ENCODE assay signal across 8 cellular contexts in genomic region chr3:33439421-33440327, GRCh38. TPM values are rescaled to one million over a fixed set of nuclear protein-coding genes. Genes with fewer than 3 reads are reported as not detected.
DNase-seq lines count a peak whose midpoint lies in the region; ATAC-seq and TF ChIP-seq lines count a peak whose summit lies in the region.

No MANE protein-coding gene starts in this region.

- peak; percentile 17 for ATAC-seq in GM21825 (IDR thresholded peaks at IDR 0.05; ENCODE audit: unreplicated experiment)
- peak; percentile 9 for ATAC-seq in activated CD8-positive, alpha-beta T cell treated with anti-CD3 and anti-CD28 coated beads for 36 hours
- ATAC-seq in effector memory CD8-positive, alpha-beta T cell (replicated peaks) = peak; percentile 8

- H3K36me3 Mint-ChIP-seq in activated CD8-positive, alpha-beta T cell treated with anti-CD3 and anti-CD28 coated beads for 36 hours (ENCODE audit: low read depth) = peaks cover 6% of the 10 kb centered on the region
- peaks cover 20% of the 10 kb centered on the region for H3K36me3 Mint-ChIP-seq in effector memory CD8-positive, alpha-beta T cell (ENCODE audit: insufficient read depth)

- peak overlapping the region; percentile 58 for H2BK5ac ChIP-seq in mesendoderm (ENCODE audit: low read length)

- peak; percentile 28; the same call in 1 of the 2 replicates for TF ChIP-seq CTCF in LNCaP clone FGC (IDR thresholded peaks at IDR 0.05; ENCODE audit: control insufficient read depth, extremely low read depth, insufficient read depth)
- TF ChIP-seq CTCF in activated CD8-positive, alpha-beta T cell treated with anti-CD3 and anti-CD28 coated beads for 36 hours (IDR thresholded peaks at IDR 0.05) = no peak

- peak overlapping the region; percentile 94 for H3K4me3 Mint-ChIP-seq in activated CD8-positive, alpha-beta T cell treated with anti-CD3 and anti-CD28 coated beads for 36 hours
- H3K4me3 Mint-ChIP-seq in effector memory CD8-positive, alpha-beta T cell = peak overlapping the region; percentile 99 to 100

- H3K9me3 Mint-ChIP-seq in activated CD8-positive, alpha-beta T cell treated with anti-CD3 and anti-CD28 coated beads for 36 hours = no peaks in the 10 kb centered on the region
- no peaks in the 10 kb centered on the region for H3K9me3 Mint-ChIP-seq in effector memory CD8-positive, alpha-beta T cell

- H3K4me2 ChIP-seq in mesendoderm (ENCODE audit: low read length) = peak overlapping the region; percentile 67

- peaks cover 39% of the 10 kb centered on the region for H3K4me1 Mint-ChIP-seq in activated CD8-positive, alpha-beta T cell treated with anti-CD3 and anti-CD28 coated beads for 36 hours (ENCODE audit: low read depth)
- H3K4me1 Mint-ChIP-seq in effector memory CD8-positive, alpha-beta T cell (ENCODE audit: low read depth in 2 of 2) = peaks cover 37 to 41% of the 10 kb centered on the region in 2 donors

- H3K27ac ChIP-seq in mesendoderm (ENCODE audit: low read depth, low read length) = peak overlapping the region; percentile 99

- H4K5ac ChIP-seq in mesendoderm (ENCODE audit: low read length) = no peak overlapping the region

- H3K4me3 ChIP-seq in LNCaP clone FGC (ENCODE audit: low read depth, low read length) (peak overlapping the region; percentile 83), mesendoderm (ENCODE audit: low read length) (peak overlapping the region; percentile 42)

- H3K36me3 ChIP-seq in mesendoderm (ENCODE audit: control insufficient read depth, insufficient read depth, low read length) = no peaks in the 10 kb centered on the region

- H3K4me1 ChIP-seq in mesendoderm (ENCODE audit: control insufficient read depth, low read depth, low read length) = peaks cover 3% of the 10 kb centered on the region

- no peak overlapping the region for H2BK15ac ChIP-seq in mesendoderm (replicated peaks; ENCODE audit: low read depth)

- H2AK5ac ChIP-seq in mesendoderm (ENCODE audit: low read length) = no peak overlapping the region

- peak overlapping the region; percentile 72 for H3K23ac ChIP-seq in mesendoderm (ENCODE audit: low read length)

- peak overlapping the region; percentile 77 for H3K18ac ChIP-seq in mesendoderm (ENCODE audit: low read length)

- H3K9ac ChIP-seq in mesendoderm (ENCODE audit: low read length) = peak overlapping the region; percentile 98

- POLR2A ChIA-PET in activated CD8-positive, alpha-beta T cell treated with anti-CD3 and anti-CD28 coated beads for 36 hours (lab: Charles Lee) = interaction anchor here (0.5 to 3.0 kb wide), 5 partner anchors 10 to 359 kb away, joined by 3 to 15 read pairs (median 4); partner anchors contain the start of gene PDCD6IP

- DNase-seq in NCI-H1092 treated with DMSO at 0.1 percent for 48 hours (lab: John Stamatoyannopoulos, UW) (peak; percentile 19), NCI-H1092 (lab: John Stamatoyannopoulos, UW) (no peak), LNCaP clone FGC (ENCODE audit: low read depth) (no peak), mesendoderm (peak; percentile 62)
- peak; percentile 64 for DNase-seq in activated CD8-positive, alpha-beta T cell treated with anti-CD3 and anti-CD28 coated beads for 36 hours
- peak; percentile 35 to 45 (median 44) for DNase-seq in effector memory CD8-positive, alpha-beta T cell
- DNase-seq in stimulated activated CD8-positive, alpha-beta memory T cell treated with anti-CD3 and anti-CD28 coated beads, Interleukin-2, amount 100 ng/mL, for 48 hours (ENCODE audit: low read depth in 2 of 2) = peak; percentile 23 to 24

- H3K27ac Mint-ChIP-seq in activated CD8-positive, alpha-beta T cell treated with anti-CD3 and anti-CD28 coated beads for 36 hours = peak overlapping the region; percentile 100
- peak overlapping the region; percentile 99 to 100 for H3K27ac Mint-ChIP-seq in effector memory CD8-positive, alpha-beta T cell

- peak overlapping the region; percentile 90 for H3K4ac ChIP-seq in mesendoderm (ENCODE audit: low read depth, low read length)

- intact Hi-C loops in activated CD8-positive, alpha-beta T cell treated with anti-CD3 and anti-CD28 coated beads for 36 hours (cut with micrococcal nuclease) = loop anchor here (10.0 kb wide), 1 partner anchor 345 kb away; no protein-coding TSS in a partner anchor

- H3K27me3 Mint-ChIP-seq in activated CD8-positive, alpha-beta T cell treated with anti-CD3 and anti-CD28 coated beads for 36 hours = no peaks in the 10 kb centered on the region
- no peaks in the 10 kb centered on the region for H3K27me3 Mint-ChIP-seq in effector memory CD8-positive, alpha-beta T cell

- no CpG with 5 or more reads among the region's 99 CpGs for WGBS in mesendoderm (ENCODE audit: extremely low coverage, insufficient coverage, low lambda C conversion rate)

- H3K27me3 ChIP-seq in mesendoderm (ENCODE audit: insufficient read depth, low read length, poor library complexity) = no peaks in the 10 kb centered on the region

- CTCF ChIA-PET in activated CD8-positive, alpha-beta T cell treated with anti-CD3 and anti-CD28 coated beads for 36 hours (lab: Charles Lee) = interaction anchor here (1.3 kb wide), 1 partner anchor 66 kb away, joined by 5 read pairs; no protein-coding TSS in a partner anchor

- H4K8ac ChIP-seq in mesendoderm (ENCODE audit: low read depth, low read length) = no peak overlapping the region

- H3K56ac ChIP-seq in mesendoderm (ENCODE audit: low read length) = peak overlapping the region; percentile 98

- H2BK120ac ChIP-seq in mesendoderm (ENCODE audit: low read depth, low read length) = no peak overlapping the region

- H3K79me1 ChIP-seq in mesendoderm (ENCODE audit: low read length) = peaks cover 5% of the 10 kb centered on the region

- peaks cover 35% of the 10 kb centered on the region for H3K79me2 ChIP-seq in mesendoderm (ENCODE audit: control insufficient read depth, insufficient read depth, low read length)

RNA-seq across cellular contexts. Expression of gene UBP1, which starts 0.5 kb away (rescaled TPM):
- 10 to 100 TPM; 51.2 to 56.2 TPM for total RNA-seq in activated CD8-positive, alpha-beta T cell treated with anti-CD3 and anti-CD28 coated beads for 36 hours
- polyA plus RNA-seq in mesendoderm (2013, experiment 1 of 2) = 63.1 TPM
- 69.1 TPM for polyA plus RNA-seq in mesendoderm (2013, experiment 2 of 2)

Comparison
In these comparisons a context has a peak if more than half of its experiments do, and no peak if none do; other contexts are left out.
1. DNase-seq: peak in NCI-H1092 treated with DMSO at 0.1 percent for 48 hours (single experiment), activated CD8-positive, alpha-beta T cell treated with anti-CD3 and anti-CD28 coated beads for 36 hours (single experiment), effector memory CD8-positive, alpha-beta T cell (3 of 3), mesendoderm (single experiment) and stimulated activated CD8-positive, alpha-beta memory T cell treated with anti-CD3 and anti-CD28 coated beads, Interleukin-2, amount 100 ng/mL, for 48 hours (2 of 2); none in NCI-H1092 (single experiment) and LNCaP clone FGC (single experiment).
2. Peak in every context shown above with its lines, with median percentiles within 50 percentile points of each other: ATAC-seq.